Comparison of ENCODE assay signal across 1 cellular context in the genomic region with DNA sequence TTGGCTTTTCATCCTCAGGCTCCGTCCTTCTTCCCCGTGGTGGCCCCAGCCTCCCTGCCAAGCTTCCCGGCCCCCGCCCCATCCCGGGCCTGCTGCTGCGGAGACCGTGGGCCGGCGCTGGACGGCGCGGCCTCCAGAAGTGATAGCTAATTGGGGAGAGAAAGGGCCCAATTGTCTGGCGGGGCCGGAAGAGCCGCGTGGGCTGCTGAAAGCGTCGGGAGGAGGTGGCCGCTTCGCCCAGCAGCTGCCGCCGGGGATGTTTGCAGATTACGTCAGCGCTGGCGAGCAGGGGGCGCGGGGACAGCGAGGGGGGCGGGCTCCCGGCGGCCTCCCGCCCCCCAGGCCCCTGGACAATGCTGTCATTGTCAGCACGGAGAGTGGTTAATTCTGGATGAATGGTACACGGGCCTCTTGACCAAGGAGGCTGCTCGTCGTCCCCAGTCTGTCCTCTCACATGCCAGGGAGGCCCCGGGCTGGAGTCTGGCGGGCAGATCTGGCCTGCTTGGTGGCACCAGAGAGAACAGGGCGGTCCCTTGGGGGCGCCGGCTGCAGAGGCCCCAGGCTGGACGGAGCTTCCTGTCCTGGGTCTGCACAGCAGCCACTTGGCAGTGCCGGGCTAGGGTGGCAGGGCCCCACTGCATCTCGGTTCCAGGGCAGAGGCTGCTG.
TF ChIP-seq lines count a peak whose summit lies in the region.

No MANE protein-coding gene starts in this region.

TF ChIP-seq in K562, 482 proteins besides CTCF, POLR2A, EP300 and RAD21 (continued from another document):
- TF ChIP-seq ZSCAN32 (CRISPR knock-in tag; IDR thresholded peaks at IDR 0.05) (no peak), TAF1 (IDR thresholded peaks at IDR 0.05; ENCODE audit: control insufficient read depth, extremely low read depth, insufficient read depth, low read length, severe bottlenecking) (no peak), RBM22 (IDR thresholded peaks at IDR 0.05; ENCODE audit: low read depth, low read length, poor library complexity, severe bottlenecking) (no peak), NFRKB (IDR thresholded peaks at IDR 0.05; ENCODE audit: low read depth) (no peak), XRCC4 (IDR thresholded peaks at IDR 0.05; ENCODE audit: extremely low read depth, insufficient read depth, insufficient read length) (no peak), ZNF830 (CRISPR knock-in tag; IDR thresholded peaks at IDR 0.05) (no peak), ZNF146 (CRISPR knock-in tag; IDR thresholded peaks at IDR 0.05; ENCODE audit: unreplicated experiment) (no peak), IRF9 (tag; IDR thresholded peaks at IDR 0.05) (no peak), DNMT1 (IDR thresholded peaks at IDR 0.05) (no peak), SNIP1 (IDR thresholded peaks at IDR 0.05; ENCODE audit: low read depth) (no peak), CBFB (CRISPR knock-in tag; IDR thresholded peaks at IDR 0.05) (no peak), FOXA3 (CRISPR knock-in tag; conservative IDR thresholded peaks at IDR 0.05 in 1 of 2, IDR thresholded peaks at IDR 0.05 in 1 of 2) (no peak), MBD2 (IDR thresholded peaks at IDR 0.05; ENCODE audit: borderline replicate concordance, low read depth) (no peak), SRF (CRISPR knock-in tag; IDR thresholded peaks at IDR 0.05) (no peak), FOXJ2 (tag; IDR thresholded peaks at IDR 0.05) (no peak), U2AF2 (optimal IDR thresholded peaks at IDR 0.05; ENCODE audit: low read depth, low read length) (no peak), ZNF431 (CRISPR knock-in tag; IDR thresholded peaks at IDR 0.05) (no peak), EGR1 (conservative IDR thresholded peaks at IDR 0.05) (peak; percentile 64), ZNF75A (CRISPR knock-in tag; IDR thresholded peaks at IDR 0.05) (no peak), ZNF551 (CRISPR knock-in tag; IDR thresholded peaks at IDR 0.05) (no peak), RBFOX2 (IDR thresholded peaks at IDR 0.05; ENCODE audit: low read depth, low read length) (peak; percentile 43; the same call in 1 of the 2 replicates), CBX5 (IDR thresholded peaks at IDR 0.05; ENCODE audit: borderline replicate concordance, low read depth) (no peak), JUN (IDR thresholded peaks at IDR 0.05; ENCODE audit: borderline replicate concordance, low read depth, low read length) (no peak), JUN (CRISPR knock-in tag; IDR thresholded peaks at IDR 0.05; ENCODE audit: borderline replicate concordance) (no peak), TARDBP (IDR thresholded peaks at IDR 0.05) (no peak)
- TF ChIP-seq, protein P1, sequence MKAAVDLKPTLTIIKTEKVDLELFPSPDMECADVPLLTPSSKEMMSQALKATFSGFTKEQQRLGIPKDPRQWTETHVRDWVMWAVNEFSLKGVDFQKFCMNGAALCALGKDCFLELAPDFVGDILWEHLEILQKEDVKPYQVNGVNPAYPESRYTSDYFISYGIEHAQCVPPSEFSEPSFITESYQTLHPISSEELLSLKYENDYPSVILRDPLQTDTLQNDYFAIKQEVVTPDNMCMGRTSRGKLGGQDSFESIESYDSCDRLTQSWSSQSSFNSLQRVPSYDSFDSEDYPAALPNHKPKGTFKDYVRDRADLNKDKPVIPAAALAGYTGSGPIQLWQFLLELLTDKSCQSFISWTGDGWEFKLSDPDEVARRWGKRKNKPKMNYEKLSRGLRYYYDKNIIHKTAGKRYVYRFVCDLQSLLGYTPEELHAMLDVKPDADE (conservative IDR thresholded peaks at IDR 0.05; ENCODE audit: control insufficient read depth, low read depth, low read length), result no peak
- TF ChIP-seq, protein P2, sequence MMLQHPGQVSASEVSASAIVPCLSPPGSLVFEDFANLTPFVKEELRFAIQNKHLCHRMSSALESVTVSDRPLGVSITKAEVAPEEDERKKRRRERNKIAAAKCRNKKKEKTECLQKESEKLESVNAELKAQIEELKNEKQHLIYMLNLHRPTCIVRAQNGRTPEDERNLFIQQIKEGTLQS (IDR thresholded peaks at IDR 0.05), result peak; percentile 36; the same call in 1 of the 2 replicates
- TF ChIP-seq, protein P2 (CRISPR knock-in tag; conservative IDR thresholded peaks at IDR 0.05), result no peak
- TF ChIP-seq, protein P3, sequence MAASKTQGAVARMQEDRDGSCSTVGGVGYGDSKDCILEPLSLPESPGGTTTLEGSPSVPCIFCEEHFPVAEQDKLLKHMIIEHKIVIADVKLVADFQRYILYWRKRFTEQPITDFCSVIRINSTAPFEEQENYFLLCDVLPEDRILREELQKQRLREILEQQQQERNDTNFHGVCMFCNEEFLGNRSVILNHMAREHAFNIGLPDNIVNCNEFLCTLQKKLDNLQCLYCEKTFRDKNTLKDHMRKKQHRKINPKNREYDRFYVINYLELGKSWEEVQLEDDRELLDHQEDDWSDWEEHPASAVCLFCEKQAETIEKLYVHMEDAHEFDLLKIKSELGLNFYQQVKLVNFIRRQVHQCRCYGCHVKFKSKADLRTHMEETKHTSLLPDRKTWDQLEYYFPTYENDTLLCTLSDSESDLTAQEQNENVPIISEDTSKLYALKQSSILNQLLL (CRISPR knock-in tag; IDR thresholded peaks at IDR 0.05; ENCODE audit: borderline replicate concordance), result no peak
